In genomic region chr18:12376034-12376717, GRCh38 we compare ENCODE assay signal across 1 cellular context.
TF ChIP-seq lines count a peak whose summit lies in the region.

No MANE protein-coding gene starts in this region.

TF ChIP-seq in GM12878, 131 proteins besides CTCF, POLR2A, EP300 and RAD21 (continued from another document):
- TF ChIP-seq ZNF592 (IDR thresholded peaks at IDR 0.05) = no peak
- TF ChIP-seq CREM (IDR thresholded peaks at IDR 0.05; ENCODE audit: low read depth) = no peak
- no peak for TF ChIP-seq PAX8 (IDR thresholded peaks at IDR 0.05)
- peak in 1 of 2 experiments; percentile 3; a peak in 1 of 4 replicates for TF ChIP-seq BHLHE40 (IDR thresholded peaks at IDR 0.05; ENCODE audit: borderline replicate concordance in 1 of 2, low read depth in 2 of 2, low read length in 1 of 2)
TF ChIP-seq in GM12878: peak in this region for 2.
